Comparison of ENCODE assay signal across 8 cellular contexts in genomic region chr3:120506828-120507774, GRCh38. TPM values are rescaled to one million over a fixed set of nuclear protein-coding genes. Genes with fewer than 3 reads are reported as not detected.
DNase-seq lines count a peak whose midpoint lies in the region; ATAC-seq and TF ChIP-seq lines count a peak whose summit lies in the region.

No MANE protein-coding gene starts in this region.

- no peak overlapping the region for H3K4me3 Mint-ChIP-seq in activated CD4-positive, alpha-beta T cell treated with anti-CD3 and anti-CD28 coated beads for 36 hours
- no peak overlapping the region for H3K4me3 Mint-ChIP-seq in activated CD4-positive, alpha-beta T cell treated with anti-CD3 and anti-CD28 coated beads, Interleukin-2, amount 10 ng/mL, durations not matched to agents 7 days and 5 days

- no peak for ATAC-seq in activated CD4-positive, alpha-beta T cell treated with anti-CD3 and anti-CD28 coated beads for 36 hours
- ATAC-seq in GM21423 (IDR thresholded peaks at IDR 0.05; ENCODE audit: unreplicated experiment), result no peak

- H3K9me3 ChIP-seq in right atrium auricular region (no peaks in the 10 kb centered on the region), stomach (no peaks in the 10 kb centered on the region)

- DNase-seq in activated CD4-positive, alpha-beta T cell treated with anti-CD3 and anti-CD28 coated beads for 36 hours, result peak; percentile 15
- DNase-seq in activated CD4-positive, alpha-beta T cell treated with anti-CD3 and anti-CD28 coated beads, Interleukin-2, amount 10 ng/mL, durations not matched to agents 7 days and 5 days, result no peak
- DNase-seq in M059J (ENCODE audit: low read depth) (peak; percentile 71), right atrium auricular region (ENCODE audit: low spot score) (peak; percentile 68), stomach (no peak)
- no peak for DNase-seq in activated CD4-positive, alpha-beta T cell treated with anti-CD3 and anti-CD28 coated beads for 1 hour

- H3K27ac ChIP-seq in right atrium auricular region (peak overlapping the region in 1 of 2 donors; percentile 30), stomach (no peak overlapping the region)

- peaks cover 0 to 19% of the 10 kb centered on the region in 2 donors for H3K4me1 ChIP-seq in right atrium auricular region
- H3K4me1 ChIP-seq in stomach, result peaks cover 5 to 15% (median 11%) of the 10 kb centered on the region in 4 donors

- H3K9me3 Mint-ChIP-seq in activated CD4-positive, alpha-beta T cell treated with anti-CD3 and anti-CD28 coated beads for 36 hours (ENCODE audit: low read depth), result no peaks in the 10 kb centered on the region
- peaks cover 4% of the 10 kb centered on the region for H3K9me3 Mint-ChIP-seq in activated CD4-positive, alpha-beta T cell treated with anti-CD3 and anti-CD28 coated beads, Interleukin-2, amount 10 ng/mL, durations not matched to agents 7 days and 5 days

- no peak for TF ChIP-seq EP300 in stomach (IDR thresholded peaks at IDR 0.05)

- H3K27ac Mint-ChIP-seq in activated CD4-positive, alpha-beta T cell treated with anti-CD3 and anti-CD28 coated beads for 36 hours, result no peak overlapping the region
- H3K27ac Mint-ChIP-seq in activated CD4-positive, alpha-beta T cell treated with anti-CD3 and anti-CD28 coated beads, Interleukin-2, amount 10 ng/mL, durations not matched to agents 7 days and 5 days, result no peak overlapping the region

- H3K36me3 Mint-ChIP-seq in activated CD4-positive, alpha-beta T cell treated with anti-CD3 and anti-CD28 coated beads for 36 hours (ENCODE audit: low read depth), result no peaks in the 10 kb centered on the region
- no peaks in the 10 kb centered on the region for H3K36me3 Mint-ChIP-seq in activated CD4-positive, alpha-beta T cell treated with anti-CD3 and anti-CD28 coated beads, Interleukin-2, amount 10 ng/mL, durations not matched to agents 7 days and 5 days (ENCODE audit: low read depth)

- intact Hi-C loops in activated CD4-positive, alpha-beta T cell treated with anti-CD3 and anti-CD28 coated beads for 36 hours (cut with DNase I, micrococcal nuclease), result loop anchor here in 1 of 2 experiments (2.0 kb wide), 1 partner anchor 90 kb away; no protein-coding TSS in a partner anchor
- intact Hi-C loops in stomach (cut with DNase I; ENCODE audit: low total_unique reads), result no loop called here

- H3K27me3 ChIP-seq in right atrium auricular region, result no peaks in the 10 kb centered on the region
- H3K27me3 ChIP-seq in stomach, result no peaks in the 10 kb centered on the region

- POLR2A ChIA-PET in activated CD4-positive, alpha-beta T cell treated with anti-CD3 and anti-CD28 coated beads for 36 hours (lab: Charles Lee), result no interaction called here
- POLR2A ChIA-PET in activated CD4-positive, alpha-beta T cell treated with anti-CD3 and anti-CD28 coated beads, Interleukin-2, amount 10 ng/mL, durations not matched to agents 7 days and 5 days (lab: Charles Lee), result no interaction called here

- H3K36me3 ChIP-seq in right atrium auricular region (no peaks in the 10 kb centered on the region), stomach (no peaks in the 10 kb centered on the region)

- H3K4me3 ChIP-seq in WI38 (ENCODE audit: low read depth, low read length) (no peak overlapping the region), right atrium auricular region (peak overlapping the region in 1 of 2 donors; percentile 3), stomach (no peak overlapping the region)

- H3K27me3 Mint-ChIP-seq in activated CD4-positive, alpha-beta T cell treated with anti-CD3 and anti-CD28 coated beads for 36 hours, result peaks cover 14% of the 10 kb centered on the region
- H3K27me3 Mint-ChIP-seq in activated CD4-positive, alpha-beta T cell treated with anti-CD3 and anti-CD28 coated beads, Interleukin-2, amount 10 ng/mL, durations not matched to agents 7 days and 5 days, result peaks cover 12% of the 10 kb centered on the region

- CTCF ChIA-PET in activated CD4-positive, alpha-beta T cell treated with anti-CD3 and anti-CD28 coated beads for 36 hours (lab: Charles Lee), result interaction anchor here (0.7 to 1.5 kb wide), 2 partner anchors 90 to 221 kb away, joined by 3 to 4 read pairs; no protein-coding TSS in a partner anchor
- CTCF ChIA-PET in activated CD4-positive, alpha-beta T cell treated with anti-CD3 and anti-CD28 coated beads, Interleukin-2, amount 10 ng/mL, durations not matched to agents 7 days and 5 days (lab: Charles Lee), result no interaction called here

- TF ChIP-seq POLR2A in stomach (IDR thresholded peaks at IDR 0.05), result no peak

- 48 to 55% (median 50%) methylated on average over 10 of the region's 10 CpGs for WGBS in stomach, 5 donors

- no peaks in the 10 kb centered on the region for H3K4me1 Mint-ChIP-seq in activated CD4-positive, alpha-beta T cell treated with anti-CD3 and anti-CD28 coated beads for 36 hours
- H3K4me1 Mint-ChIP-seq in activated CD4-positive, alpha-beta T cell treated with anti-CD3 and anti-CD28 coated beads, Interleukin-2, amount 10 ng/mL, durations not matched to agents 7 days and 5 days, result no peaks in the 10 kb centered on the region

- TF ChIP-seq CTCF in WI38 (IDR thresholded peaks at IDR 0.05; ENCODE audit: low read depth, low read length) (peak; percentile 63), right atrium auricular region (IDR thresholded peaks at IDR 0.05) (peak; percentile 45 to 77), stomach (IDR thresholded peaks at IDR 0.05) (peak in 4 of 7 experiments; percentile 32 to 63 (median 48))

RNA-seq across cellular contexts. Expression of gene FSTL1, which starts 56.3 kb away (rescaled TPM):
- total RNA-seq in activated CD4-positive, alpha-beta T cell treated with anti-CD3 and anti-CD28 coated beads for 36 hours, result under 1 TPM; 0.66 to 0.83 TPM
- under 1 TPM; 0.35 to 0.37 TPM for total RNA-seq in activated CD4-positive, alpha-beta T cell treated with anti-CD3 and anti-CD28 coated beads, Interleukin-2, amount 10 ng/mL, durations not matched to agents 7 days and 5 days
- 762 and 1,312 TPM in 2 replicates for total RNA-seq in M059J (2014; rRNA removed; shearing (Covaris generic))
- total RNA-seq in right atrium auricular region, result 100 to 1,000 TPM; 327 to 380 TPM
- 100 to 1,000 TPM in 4 of 5 donors, 10 to 100 TPM in 1; 89.2 to 946 (median 117) TPM for total RNA-seq in stomach
- polyA plus RNA-seq in stomach, result 10 to 100 TPM; 14.2 to 20.4 (median 15.8) TPM

Comparison
In these comparisons a context has a peak if more than half of its experiments do, and no peak if none do; other contexts are left out.
1. DNase-seq: peak in activated CD4-positive, alpha-beta T cell treated with anti-CD3 and anti-CD28 coated beads for 36 hours (single experiment), M059J (single experiment) and right atrium auricular region (single experiment); none in activated CD4-positive, alpha-beta T cell treated with anti-CD3 and anti-CD28 coated beads, Interleukin-2, amount 10 ng/mL, durations not matched to agents 7 days and 5 days (single experiment), stomach (single experiment) and activated CD4-positive, alpha-beta T cell treated with anti-CD3 and anti-CD28 coated beads for 1 hour (single experiment).
2. RNA of gene FSTL1, which starts 56.3 kb away (total RNA-seq): 762 to 1,312 TPM in M059J, 327 to 380 TPM in right atrium auricular region and 89.2 to 946 TPM in stomach; 0.66 to 0.83 TPM in activated CD4-positive, alpha-beta T cell treated with anti-CD3 and anti-CD28 coated beads for 36 hours and 0.35 to 0.37 TPM in activated CD4-positive, alpha-beta T cell treated with anti-CD3 and anti-CD28 coated beads, Interleukin-2, amount 10 ng/mL, durations not matched to agents 7 days and 5 days; every median in the first group is over 10 times any median in the second.
3. Peak in every context shown above with its lines, with median percentiles within 50 percentile points of each other: CTCF ChIP-seq.